In the genomic region with DNA sequence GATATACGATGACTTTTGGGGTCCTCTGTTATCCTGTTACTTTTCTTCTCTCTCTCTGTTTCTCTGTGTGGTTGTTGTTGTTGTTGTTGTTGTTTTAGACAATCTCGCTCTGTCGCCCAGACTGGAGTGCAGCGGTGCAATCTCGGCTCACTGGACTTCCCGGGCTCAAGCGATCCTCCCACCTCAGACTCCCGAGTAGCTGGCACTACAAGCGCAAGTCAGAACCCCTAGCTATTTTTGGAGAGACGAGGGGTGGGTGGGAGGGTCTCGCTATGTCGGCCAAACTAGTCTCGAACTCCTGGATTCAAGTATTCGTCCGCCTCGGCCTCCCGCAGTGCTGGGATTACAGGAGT, we compare ENCODE assay signal across 1 cellular context.
TF ChIP-seq lines count a peak whose summit lies in the region.

No MANE protein-coding gene starts in this region.

TF ChIP-seq in GM12878, 131 proteins besides CTCF, POLR2A, EP300 and RAD21:
- TF ChIP-seq GATAD2B (conservative IDR thresholded peaks at IDR 0.05; ENCODE audit: low read depth): 0 out of 2 replicates have a peak, but pooled peaks have one; percentile 8
- TF ChIP-seq ZNF217 (IDR thresholded peaks at IDR 0.05): no peak
